In genomic region chr7:132654150-132654549, GRCh38 we compare ENCODE assay signal across 8 cellular contexts.
DNase-seq lines count a peak whose midpoint lies in the region; TF ChIP-seq lines count a peak whose summit lies in the region.

No MANE protein-coding gene starts in this region.

- H4K20me1 ChIP-seq in OCI-LY1 (ENCODE audit: insufficient read depth, low read length) = no peaks in the 10 kb centered on the region

- intact Hi-C loops in thyroid gland (cut with DNase I) = no loop called here

- CTCF ChIA-PET in HEK293T (lab: Yijun Ruan, JAX) = interaction anchor here (0.6 kb wide), 1 partner anchor 372 kb away, joined by 6 read pairs; no protein-coding TSS in a partner anchor

- H3K27me3 Mint-ChIP-seq in activated T-cell treated with anti-CD3 and anti-CD28 coated beads, Interleukin-2, amount 50 U/mL, for 24 hours = no peaks in the 10 kb centered on the region

- peaks cover 49% of the 10 kb centered on the region for H3K4me1 Mint-ChIP-seq in activated T-cell treated with anti-CD3 and anti-CD28 coated beads, Interleukin-2, amount 50 U/mL, for 24 hours (ENCODE audit: low read depth)

- POLR2A ChIA-PET in HEK293T (lab: Yijun Ruan, JAX) = no interaction called here

- H3F3A ChIP-seq in OCI-LY1 (ENCODE audit: insufficient read depth, low read length) = no peaks in the 10 kb centered on the region

- H3K79me2 ChIP-seq in OCI-LY1 (ENCODE audit: insufficient read depth, low read length) = no peaks in the 10 kb centered on the region

- H3K36me3 ChIP-seq in OCI-LY1 (ENCODE audit: insufficient read depth, low read length) (no peaks in the 10 kb centered on the region), thyroid gland (no peaks in the 10 kb centered on the region)

- no peak overlapping the region for H3K4me2 ChIP-seq in OCI-LY1 (ENCODE audit: low read length)

- H3K4me3 Mint-ChIP-seq in activated T-cell treated with anti-CD3 and anti-CD28 coated beads, Interleukin-2, amount 50 U/mL, for 24 hours = no peak overlapping the region

- WGBS in thyroid gland, 2 donors = 56 to 64% methylated on average over 3 of the region's 3 CpGs

- no peak overlapping the region for H3K27ac ChIP-seq in OCI-LY1 (ENCODE audit: low read depth, low read length, poor library complexity, severe bottlenecking)
- H3K27ac ChIP-seq in thyroid gland = no peak overlapping the region

- H3K27me3 ChIP-seq in OCI-LY1 (ENCODE audit: insufficient read depth, low read length) (0 out of 2 replicates have a peak, but pooled peaks cover 4% of the 10 kb centered on the region), thyroid gland (no peaks in the 10 kb centered on the region)

- H3K27ac Mint-ChIP-seq in activated T-cell treated with anti-CD3 and anti-CD28 coated beads, Interleukin-2, amount 50 U/mL, for 24 hours = peak overlapping the region; percentile 34

- no peaks in the 10 kb centered on the region for H3K9me2 ChIP-seq in OCI-LY1 (ENCODE audit: low read depth, low read length)

- no peak for TF ChIP-seq POLR2A in thyroid gland (IDR thresholded peaks at IDR 0.05)

- H3K9ac ChIP-seq in OCI-LY1 (ENCODE audit: low read length) = no peak overlapping the region

- H3K4me3 ChIP-seq in OCI-LY1 (ENCODE audit: low read depth, low read length, poor library complexity, severe bottlenecking) (no peak overlapping the region), fibroblast of pulmonary artery (replicated peaks; ENCODE audit: low read depth, low read length) (no peak overlapping the region), thyroid gland (replicated peaks in 1 of 3) (no peak overlapping the region)

- no peaks in the 10 kb centered on the region for H3K36me3 Mint-ChIP-seq in activated T-cell treated with anti-CD3 and anti-CD28 coated beads, Interleukin-2, amount 50 U/mL, for 24 hours (ENCODE audit: low read depth)

- H3K9me3 ChIP-seq in OCI-LY1 (ENCODE audit: low read length) (0 out of 2 replicates have a peak, but pooled peaks cover 2% of the 10 kb centered on the region), thyroid gland (no peaks in the 10 kb centered on the region)

- H3K9me3 Mint-ChIP-seq in activated T-cell treated with anti-CD3 and anti-CD28 coated beads, Interleukin-2, amount 50 U/mL, for 24 hours = no peaks in the 10 kb centered on the region

- DNase-seq in activated T-cell treated with anti-CD3 and anti-CD28 coated beads, Interleukin-2, amount 50 U/mL, for 24 hours = no peak
- DNase-seq in activated T-cell treated with anti-CD3 and anti-CD28 coated beads for 4 hours (no peak), HEK293T (ENCODE audit: extremely low spot score) (peak; percentile 34), fibroblast of pulmonary artery (ENCODE audit: low read depth) (peak; percentile 29), NCI-H1694 treated with DMSO at 0.1 percent for 48 hours (lab: John Stamatoyannopoulos, UW) (no peak), thyroid gland (no peak), middle frontal gyrus (ENCODE audit: extremely low spot score, low spot score) (no peak)

- TF ChIP-seq CTCF in OCI-LY1 (IDR thresholded peaks at IDR 0.05; ENCODE audit: low read length) (peak; percentile 47; the same call in 1 of the 2 replicates), fibroblast of pulmonary artery (IDR thresholded peaks at IDR 0.05; ENCODE audit: low read length, missing control alignments) (peak; percentile 52), thyroid gland (IDR thresholded peaks at IDR 0.05) (peak in 3 of 6 experiments; percentile 5 to 31 (median 24))

- H3K4me1 ChIP-seq in OCI-LY1 (ENCODE audit: insufficient read depth, low read length, severe bottlenecking) = no peaks in the 10 kb centered on the region
- peaks cover 0 to 7% of the 10 kb centered on the region in 2 donors for H3K4me1 ChIP-seq in thyroid gland

- H2AFZ ChIP-seq in OCI-LY1 (ENCODE audit: low read length) = no peak overlapping the region

TF ChIP-seq in HEK293T, 16 proteins besides CTCF, POLR2A, EP300 and RAD21:
- TF ChIP-seq CTBP1 (IDR thresholded peaks at IDR 0.05; ENCODE audit: borderline replicate concordance) (no peak), NFRKB (IDR thresholded peaks at IDR 0.05) (no peak), TARDBP (IDR thresholded peaks at IDR 0.05) (no peak), LEF1 (IDR thresholded peaks at IDR 0.05; ENCODE audit: borderline replicate concordance) (no peak), SUZ12 (IDR thresholded peaks at IDR 0.05) (no peak), SP1 (IDR thresholded peaks at IDR 0.05) (no peak), L3MBTL2 (conservative IDR thresholded peaks at IDR 0.05) (no peak), BHLHE40 (IDR thresholded peaks at IDR 0.05; ENCODE audit: borderline replicate concordance) (no peak), FOXA1 (IDR thresholded peaks at IDR 0.05) (no peak), PKNOX1 (IDR thresholded peaks at IDR 0.05) (no peak), FOXK2 (IDR thresholded peaks at IDR 0.05) (no peak), HDGF (IDR thresholded peaks at IDR 0.05; ENCODE audit: borderline replicate concordance) (no peak), ZNF384 (IDR thresholded peaks at IDR 0.05) (no peak)
TF ChIP-seq in HEK293T: peak in this region for 0.

Comparison
In these comparisons a context has a peak if more than half of its experiments do, and no peak if none do; other contexts are left out.
1. DNase-seq: peak in HEK293T (single experiment) and fibroblast of pulmonary artery (single experiment); none in activated T-cell treated with anti-CD3 and anti-CD28 coated beads, Interleukin-2, amount 50 U/mL, for 24 hours (single experiment), activated T-cell treated with anti-CD3 and anti-CD28 coated beads for 4 hours (single experiment), NCI-H1694 treated with DMSO at 0.1 percent for 48 hours (single experiment), thyroid gland (0 of 2) and middle frontal gyrus (single experiment).